ENCODE assay signal across 28 cellular contexts in the genomic region with DNA sequence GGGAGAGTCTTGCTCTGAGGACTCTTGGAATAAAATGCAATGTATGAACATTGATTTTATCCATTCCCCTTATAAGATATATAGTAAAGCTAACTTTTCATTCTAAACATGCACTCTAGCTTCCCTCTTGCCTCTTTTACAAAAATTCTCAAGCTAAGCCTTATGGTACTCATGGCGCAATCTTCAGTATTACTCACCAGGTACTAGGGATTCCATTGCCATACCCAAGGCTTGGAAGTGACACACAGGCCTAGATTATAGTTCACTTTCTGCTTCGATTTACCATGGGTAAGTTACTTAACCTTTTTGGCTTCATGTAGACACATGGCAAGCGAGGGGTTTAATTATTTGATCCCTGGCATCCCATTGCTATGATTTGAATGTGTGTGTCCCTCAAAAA.
DNase-seq lines count a peak whose midpoint lies in the region; ATAC-seq and TF ChIP-seq lines count a peak whose summit lies in the region.
"Had no signal": no experiment of that assay in that cellular context is flagged by ENCODE, and none has a peak within 500 bp of the region (broad histone marks: within the 10 kb centered on the region; RNA-seq: fewer than 3 reads in every experiment).

No MANE protein-coding gene starts in this region.

- H3K36me3 ChIP-seq in osteoblast (ENCODE audit: insufficient read depth, low read length) (no peaks in the 10 kb centered on the region), mucosa of descending colon (ENCODE audit: low read depth) (no peaks in the 10 kb centered on the region)
- H3K36me3 ChIP-seq: ovary, right atrium auricular region, SJSA1 had no signal

- H3K4me1 Mint-ChIP-seq in activated CD8-positive, alpha-beta T cell treated with anti-CD3 and anti-CD28 coated beads, Interleukin-2, amount 10 ng/mL, durations not matched to agents 7 days and 5 days (ENCODE audit: low read depth) = no peaks in the 10 kb centered on the region
- H3K4me1 Mint-ChIP-seq: CD14-positive monocyte; endodermal cell; mesothelial cell of epicardium; natural killer cell; stimulated activated memory B cell treated with anti-CD40 and anti-IgM and Interleukin-4, amounts not matched to agents 10 μg/mL and 1 μg/mL and 100 μg/mL, for 72 hours had no signal

- H3K27me3 Mint-ChIP-seq in activated CD8-positive, alpha-beta T cell treated with anti-CD3 and anti-CD28 coated beads, Interleukin-2, amount 10 ng/mL, durations not matched to agents 7 days and 5 days (ENCODE audit: low read depth) = no peaks in the 10 kb centered on the region
- H3K27me3 Mint-ChIP-seq: stimulated activated memory B cell treated with anti-CD40 and anti-IgM and Interleukin-4, amounts not matched to agents 10 μg/mL and 1 μg/mL and 100 μg/mL, for 72 hours had no signal

- TF ChIP-seq CTCF in osteoblast (IDR thresholded peaks at IDR 0.05; ENCODE audit: extremely low read depth, low read depth, low read length) (no peak), mucosa of descending colon (IDR thresholded peaks at IDR 0.05) (no peak)

- peaks cover 13% of the 10 kb centered on the region for H3K4me1 ChIP-seq in osteoblast (ENCODE audit: insufficient read depth, low read length)
- no peaks in the 10 kb centered on the region for H3K4me1 ChIP-seq in mucosa of descending colon (ENCODE audit: low read depth)
- H3K4me1 ChIP-seq: right atrium auricular region, SJSA1 had no signal

- no peaks in the 10 kb centered on the region for H3K9me3 Mint-ChIP-seq in activated CD8-positive, alpha-beta T cell treated with anti-CD3 and anti-CD28 coated beads, Interleukin-2, amount 10 ng/mL, durations not matched to agents 7 days and 5 days (ENCODE audit: insufficient read depth)
- H3K9me3 Mint-ChIP-seq: activated T-cell treated with anti-CD3 and anti-CD28 coated beads, Interleukin-2, amount 50 U/mL, for 4 hours; endodermal cell; mesothelial cell of epicardium; natural killer cell; stimulated activated memory B cell treated with anti-CD40 and anti-IgM and Interleukin-4, amounts not matched to agents 10 μg/mL and 1 μg/mL and 100 μg/mL, for 72 hours had no signal

- no peak overlapping the region for H3K27ac ChIP-seq in epithelial cell of prostate
- H3K27ac ChIP-seq in osteoblast (ENCODE audit: low read depth, low read length) = no peak overlapping the region
- H3K27ac ChIP-seq: ovary, right atrium auricular region, SJSA1 had no signal

- no peaks in the 10 kb centered on the region for H3K27me3 ChIP-seq in osteoblast (ENCODE audit: insufficient read depth, low read length)
- H3K27me3 ChIP-seq: ovary, right atrium auricular region, SJSA1 had no signal

- H3K36me3 Mint-ChIP-seq in activated CD8-positive, alpha-beta T cell treated with anti-CD3 and anti-CD28 coated beads, Interleukin-2, amount 10 ng/mL, durations not matched to agents 7 days and 5 days (ENCODE audit: low read depth) = no peaks in the 10 kb centered on the region
- H3K36me3 Mint-ChIP-seq: CD14-positive monocyte; mesothelial cell of epicardium; natural killer cell; stimulated activated memory B cell treated with anti-CD40 and anti-IgM and Interleukin-4, amounts not matched to agents 10 μg/mL and 1 μg/mL and 100 μg/mL, for 72 hours had no signal

- DNase-seq in EH (ENCODE audit: low read depth) (peak; percentile 51), NCI-H226 (peak; percentile 69), epithelial cell of prostate (ENCODE audit: low read depth, low spot score) (peak; percentile 12), osteoblast (ENCODE audit: insufficient read length, low spot score, missing footprints) (peak; percentile 30), germinal center (ENCODE audit: low spot score) (no peak), mucosa of descending colon (no peak)
- no peak for DNase-seq in activated CD8-positive, alpha-beta T cell treated with anti-CD3 and anti-CD28 coated beads, Interleukin-2, amount 10 ng/mL, durations not matched to agents 7 days and 5 days
- DNase-seq: ACHN; activated CD4-positive, alpha-beta T cell treated with anti-CD3 and anti-CD28 coated beads for 4 hours; activated naive CD4-positive, alpha-beta T cell treated with Interleukin-2 at 50 U/mL for 16 hours; activated T-cell treated with anti-CD3 and anti-CD28 coated beads, Interleukin-2, amount 50 U/mL, for 4 hours; amniotic stem cell; Calu3; cortex of kidney; endodermal cell; natural killer cell; NCI-H1436; NK-92 treated with Interleukin-12 subunit alpha and Interleukin-12 subunit beta, amount 100 ng/mL, for 24 hours; ovary; stimulated activated CD4-positive, alpha-beta T cell treated with anti-CD3 and anti-CD28 coated beads, Interleukin-4, amount 100 ng/mL, for 1 hour had no signal

- ATAC-seq in HG03520 (IDR thresholded peaks at IDR 0.05; ENCODE audit: unreplicated experiment) = no peak
- ATAC-seq in activated CD8-positive, alpha-beta T cell treated with anti-CD3 and anti-CD28 coated beads, Interleukin-2, amount 10 ng/mL, durations not matched to agents 7 days and 5 days = no peak
- no peak for ATAC-seq in mucosa of descending colon
- ATAC-seq: activated T-cell treated with anti-CD3 and anti-CD28 coated beads, Interleukin-2, amount 50 U/mL, for 4 hours; K562; natural killer cell; Panc1; stimulated activated memory B cell treated with anti-CD40 and anti-IgM and Interleukin-4, amounts not matched to agents 10 μg/mL and 1 μg/mL and 100 μg/mL, for 72 hours had no signal

- no peak overlapping the region for H3K4me2 ChIP-seq in osteoblast (ENCODE audit: insufficient read depth, low read length)

- no peaks in the 10 kb centered on the region for H4K20me1 ChIP-seq in osteoblast (ENCODE audit: insufficient read depth, low read length)

- no peaks in the 10 kb centered on the region for H3K9me3 ChIP-seq in osteoblast (ENCODE audit: low read depth, low read length)
- no peaks in the 10 kb centered on the region for H3K9me3 ChIP-seq in mucosa of descending colon
- H3K9me3 ChIP-seq: ovary, right atrium auricular region, SJSA1 had no signal

- no peak overlapping the region for H2AFZ ChIP-seq in osteoblast (ENCODE audit: low read length)

- H3K27ac Mint-ChIP-seq in activated CD8-positive, alpha-beta T cell treated with anti-CD3 and anti-CD28 coated beads, Interleukin-2, amount 10 ng/mL, durations not matched to agents 7 days and 5 days = no peak overlapping the region
- H3K27ac Mint-ChIP-seq: CD14-positive monocyte; endodermal cell; mesothelial cell of epicardium; natural killer cell; stimulated activated memory B cell treated with anti-CD40 and anti-IgM and Interleukin-4, amounts not matched to agents 10 μg/mL and 1 μg/mL and 100 μg/mL, for 72 hours had no signal

- no peaks in the 10 kb centered on the region for H3K79me2 ChIP-seq in osteoblast (ENCODE audit: insufficient read depth, low read length)

- intact Hi-C loops in mucosa of descending colon (cut with DNase I, micrococcal nuclease) = no loop called here

- CTCF ChIA-PET in activated CD8-positive, alpha-beta T cell treated with anti-CD3 and anti-CD28 coated beads, Interleukin-2, amount 10 ng/mL, durations not matched to agents 7 days and 5 days (lab: Charles Lee) = no interaction called here

- no peak overlapping the region for H3K4me3 ChIP-seq in osteoblast (ENCODE audit: insufficient read depth, low read length)
- H3K4me3 ChIP-seq in mucosa of descending colon = no peak overlapping the region
- H3K4me3 ChIP-seq: K562, ovary, right atrium auricular region, SJSA1 had no signal

- no peak overlapping the region for H3K4me3 Mint-ChIP-seq in activated CD8-positive, alpha-beta T cell treated with anti-CD3 and anti-CD28 coated beads, Interleukin-2, amount 10 ng/mL, durations not matched to agents 7 days and 5 days
- H3K4me3 Mint-ChIP-seq: activated T-cell treated with anti-CD3 and anti-CD28 coated beads, Interleukin-2, amount 50 U/mL, for 4 hours; CD14-positive monocyte; endodermal cell; mesothelial cell of epicardium; natural killer cell; stimulated activated memory B cell treated with anti-CD40 and anti-IgM and Interleukin-4, amounts not matched to agents 10 μg/mL and 1 μg/mL and 100 μg/mL, for 72 hours had no signal

- POLR2A ChIA-PET in activated CD8-positive, alpha-beta T cell treated with anti-CD3 and anti-CD28 coated beads, Interleukin-2, amount 10 ng/mL, durations not matched to agents 7 days and 5 days (lab: Charles Lee) = no interaction called here

Comparison
In these comparisons a context has a peak if more than half of its experiments do, and no peak if none do; other contexts are left out.
1. DNase-seq: peak in EH (single experiment), NCI-H226 (single experiment), epithelial cell of prostate (single experiment) and osteoblast (single experiment); none in activated CD8-positive, alpha-beta T cell treated with anti-CD3 and anti-CD28 coated beads, Interleukin-2, amount 10 ng/mL, durations not matched to agents 7 days and 5 days (single experiment), germinal center (single experiment) and mucosa of descending colon (0 of 3).